ENCODE assay signal across 8 cellular contexts in the genomic region with DNA sequence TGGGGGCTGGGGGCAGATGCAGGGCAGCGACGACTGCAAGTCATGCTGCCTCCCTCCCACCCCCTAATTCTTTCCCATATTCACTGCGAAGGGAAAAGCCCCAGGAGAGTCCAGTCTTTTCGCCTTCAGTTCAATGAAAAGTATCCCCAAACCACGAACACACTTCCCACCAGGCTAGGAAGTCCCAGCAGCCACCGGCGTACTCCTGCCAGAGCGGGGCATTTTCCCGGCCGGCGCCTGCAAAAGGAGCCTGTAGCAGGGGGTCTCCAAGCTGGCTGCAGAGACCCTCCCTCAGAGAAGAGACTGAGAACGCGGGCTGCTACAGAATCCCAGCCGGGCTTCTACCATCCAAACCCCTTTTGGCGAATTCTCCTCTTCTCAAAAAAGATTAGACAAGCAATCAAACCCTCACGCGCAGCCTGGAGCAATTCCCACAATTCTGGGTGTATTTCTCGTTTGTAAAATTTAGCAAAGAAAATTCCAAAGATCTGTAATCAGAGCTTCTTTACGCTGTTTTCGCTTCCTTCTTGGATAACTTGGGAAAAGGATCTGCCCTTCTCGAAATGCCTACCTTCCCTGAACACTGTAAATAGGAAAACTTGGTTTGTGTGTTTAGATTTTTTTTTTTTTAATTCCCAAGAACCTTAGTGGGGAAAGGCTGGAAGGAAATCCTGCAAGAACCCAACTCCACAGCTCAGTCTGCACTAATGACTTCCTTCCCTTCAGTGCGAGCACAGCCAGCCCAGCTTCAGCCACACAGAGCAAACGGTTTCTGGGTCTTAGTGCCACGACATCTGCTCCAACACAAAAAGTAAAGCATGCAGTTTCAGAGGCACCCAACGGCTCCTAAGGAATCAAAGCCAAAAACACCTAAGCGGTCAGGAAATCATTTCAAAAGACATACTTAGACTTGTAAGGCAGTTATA.
DNase-seq lines count a peak whose midpoint lies in the region; ATAC-seq and TF ChIP-seq lines count a peak whose summit lies in the region.

No MANE protein-coding gene starts in this region.

- no peaks in the 10 kb centered on the region for H3K9me3 Mint-ChIP-seq in brain

- DNase-seq in GM20000 (ENCODE audit: low spot score) (peak; percentile 25), RPMI8226 (peak; percentile 17), hypothalamus (lab: John Stamatoyannopoulos, UW) (peak in 49 of 51 donors; percentile 2 to 78 (median 41)), pons (ENCODE audit: low spot score) (peak; percentile 85), Karpas-422 (no peak), NCI-H128 (lab: John Stamatoyannopoulos, UW; ENCODE audit: unreplicated experiment) (no peak)

- no peak overlapping the region for H3K27ac ChIP-seq in Karpas-422 (ENCODE audit: low read length)

- no peaks in the 10 kb centered on the region for H3K36me3 ChIP-seq in Karpas-422 (ENCODE audit: insufficient read depth, low read length)

- no peaks in the 10 kb centered on the region for H3K27me3 ChIP-seq in Karpas-422 (ENCODE audit: low read length)

- H3K4me2 ChIP-seq in Karpas-422 (ENCODE audit: low read depth, low read length, poor library complexity, severe bottlenecking) = no peak overlapping the region

- peaks cover 36% of the 10 kb centered on the region for H4K20me1 ChIP-seq in Karpas-422 (ENCODE audit: insufficient read depth, low read depth, low read length)

- peaks cover 4% of the 10 kb centered on the region for H3K27me3 Mint-ChIP-seq in brain

- H3K27ac Mint-ChIP-seq in brain = peak overlapping the region; percentile 92 to 98 (median 97)

- H3K36me3 Mint-ChIP-seq in brain = no peaks in the 10 kb centered on the region

- ATAC-seq in HG02938 (IDR thresholded peaks at IDR 0.05; ENCODE audit: unreplicated experiment) = no peak

- no peak overlapping the region for H2AFZ ChIP-seq in Karpas-422 (ENCODE audit: low read length)

- H3K9ac ChIP-seq in Karpas-422 (ENCODE audit: low read length) = no peak overlapping the region

- no peak for TF ChIP-seq CTCF in GM20000 (IDR thresholded peaks at IDR 0.05; ENCODE audit: extremely low read depth, missing control alignments)
- no peak for TF ChIP-seq CTCF in brain (conservative IDR thresholded peaks at IDR 0.05)

- H3K4me3 ChIP-seq in Karpas-422 (ENCODE audit: low read length) = no peak overlapping the region

- 0 out of 2 replicates have a peak, but pooled peaks cover 3% of the 10 kb centered on the region for H3K4me1 ChIP-seq in Karpas-422 (ENCODE audit: low read length)

- H3K4me3 Mint-ChIP-seq in brain = peak overlapping the region; percentile 89 to 99 (median 96)

- H3K79me2 ChIP-seq in Karpas-422 (ENCODE audit: low read length) = no peaks in the 10 kb centered on the region

- no peaks in the 10 kb centered on the region for H3K9me3 ChIP-seq in Karpas-422 (ENCODE audit: low read length)

- H3K9me2 ChIP-seq in Karpas-422 (replicated peaks; ENCODE audit: insufficient read depth, low read length) = no peaks in the 10 kb centered on the region

- peaks cover 55% of the 10 kb centered on the region for H3K4me1 Mint-ChIP-seq in brain

Comparison
In these comparisons a context has a peak if more than half of its experiments do, and no peak if none do; other contexts are left out.
1. DNase-seq: peak in GM20000 (single experiment), RPMI8226 (single experiment), hypothalamus (49 of 51) and pons (single experiment); none in Karpas-422 (single experiment) and NCI-H128 (single experiment).